In the genomic region with DNA sequence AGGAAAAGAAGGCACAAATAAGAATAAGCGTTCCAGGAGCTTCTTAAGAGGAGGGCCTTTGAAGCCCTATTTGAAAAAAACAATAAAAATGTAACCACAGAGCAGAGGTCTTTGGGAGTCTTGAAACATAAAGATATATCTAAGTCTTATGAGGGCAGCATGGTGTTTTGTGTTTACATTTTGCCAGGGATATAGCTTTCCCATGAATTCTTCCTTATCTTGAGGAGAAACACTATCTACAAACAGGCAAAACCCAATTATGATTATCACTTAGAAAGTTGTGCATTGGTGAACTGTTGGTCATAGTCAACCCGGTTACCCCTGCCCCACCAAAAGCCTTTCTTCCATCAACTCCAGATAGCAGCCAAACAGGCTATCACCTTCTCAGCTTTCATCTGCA, we compare ENCODE assay signal across 25 cellular contexts. TPM values are rescaled to one million over a fixed set of nuclear protein-coding genes. Genes with fewer than 3 reads are reported as not detected.
DNase-seq lines count a peak whose midpoint lies in the region; ATAC-seq, FAIRE-seq and TF ChIP-seq lines count a peak whose summit lies in the region.
"Had no signal": no experiment of that assay in that cellular context is flagged by ENCODE, and none has a peak within 500 bp of the region (broad histone marks: within the 10 kb centered on the region; RNA-seq: fewer than 3 reads in every experiment).

No MANE protein-coding gene starts in this region.

- H4K20me1 ChIP-seq in HepG2 (ENCODE audit: insufficient read depth, low read length): no peaks in the 10 kb centered on the region

- DNase-seq in HepG2 (ENCODE audit: low spot score) (no peak), right lobe of liver (no peak), fibroblast of villous mesenchyme (ENCODE audit: low read depth) (peak; percentile 97), osteocyte (ENCODE audit: extremely low spot score, unreplicated experiment) (no peak)
- DNase-seq in activated CD4-positive, alpha-beta T cell treated with anti-CD3 and anti-CD28 coated beads for 36 hours: no peak
- no peak for DNase-seq in activated naive CD8-positive, alpha-beta T cell treated with anti-CD3 and anti-CD28 coated beads for 36 hours
- DNase-seq: ACHN; CD8-positive, alpha-beta memory T cell; DMS 273 treated with DMSO at 0.1 percent for 48 hours; DMS79 treated with DMSO at 0.1 percent for 48 hours; GF-D8; KG1; MM.1S; NCI-H2029; NCI-H69; Right ventricle myocardium superior; RPMI8226 had no signal

- H3K9me3 ChIP-seq in HepG2 (ENCODE audit: low read length): no peaks in the 10 kb centered on the region
- no peaks in the 10 kb centered on the region for H3K9me3 ChIP-seq in right lobe of liver
- H3K9me3 ChIP-seq: BE2C, SJSA1 had no signal

- no peak for TF ChIP-seq RAD21 in HepG2 (CRISPR knock-in tag; IDR thresholded peaks at IDR 0.05)

- H3K4me2 ChIP-seq in HepG2 (ENCODE audit: low read depth, low read length): no peak overlapping the region

- peak; percentile 12 for FAIRE-seq in HepG2 (lab: Jason Lieb, UNC)
- FAIRE-seq: GM12891, HTR-8/SVneo had no signal

- ATAC-seq in HepG2: no peak
- ATAC-seq in right lobe of liver: no peak
- no peak for ATAC-seq in activated CD4-positive, alpha-beta T cell treated with anti-CD3 and anti-CD28 coated beads for 36 hours
- ATAC-seq in HG03432 (IDR thresholded peaks at IDR 0.05; ENCODE audit: unreplicated experiment): no peak
- ATAC-seq: HCT116 had no signal

- POLR2A ChIA-PET in HepG2 (lab: Yijun Ruan, JAX): no interaction called here
- POLR2A ChIA-PET in activated CD4-positive, alpha-beta T cell treated with anti-CD3 and anti-CD28 coated beads for 36 hours (lab: Charles Lee): no interaction called here

- intact Hi-C loops in HepG2 (cut with micrococcal nuclease; ENCODE audit: unreplicated experiment) (no loop called here), right lobe of liver (cut with DNase I) (no loop called here)
- intact Hi-C loops in activated CD4-positive, alpha-beta T cell treated with anti-CD3 and anti-CD28 coated beads for 36 hours (cut with DNase I, micrococcal nuclease): no loop called here

- H3K27ac ChIP-seq in HepG2 (ENCODE audit: extremely low read length, insufficient read depth, low read length) (no peak overlapping the region), right lobe of liver (no peak overlapping the region)
- H3K27ac ChIP-seq: 22Rv1, SJSA1 had no signal

- CTCF ChIA-PET in HepG2 (lab: Yijun Ruan, JAX; ENCODE audit: low intra/inter-chr PET ratio, low total read pairs): no interaction called here
- CTCF ChIA-PET in activated CD4-positive, alpha-beta T cell treated with anti-CD3 and anti-CD28 coated beads for 36 hours (lab: Charles Lee): no interaction called here

- in situ Hi-C loops in HepG2 (cut with HindIII; ENCODE audit: extremely low pct_ligation_motif_present, low pct_unique_long_range_greater_than_20kb): no loop called here

- H3K4me1 ChIP-seq in HepG2 (ENCODE audit: insufficient read depth, low read length): peaks cover 38% of the 10 kb centered on the region
- no peaks in the 10 kb centered on the region for H3K4me1 ChIP-seq in right lobe of liver

- H3K9ac ChIP-seq in HepG2 (ENCODE audit: insufficient read depth, low read depth, low read length): no peak overlapping the region

- H3K9me3 Mint-ChIP-seq in osteocyte (ENCODE audit: unreplicated experiment): no peaks in the 10 kb centered on the region
- no peaks in the 10 kb centered on the region for H3K9me3 Mint-ChIP-seq in activated CD4-positive, alpha-beta T cell treated with anti-CD3 and anti-CD28 coated beads for 36 hours (ENCODE audit: low read depth)
- no peaks in the 10 kb centered on the region for H3K9me3 Mint-ChIP-seq in activated naive CD8-positive, alpha-beta T cell treated with anti-CD3 and anti-CD28 coated beads for 36 hours

- peak overlapping the region; percentile 9 for H3K27ac Mint-ChIP-seq in osteocyte (ENCODE audit: unreplicated experiment)
- no peak overlapping the region for H3K27ac Mint-ChIP-seq in activated CD4-positive, alpha-beta T cell treated with anti-CD3 and anti-CD28 coated beads for 36 hours
- H3K27ac Mint-ChIP-seq in activated naive CD8-positive, alpha-beta T cell treated with anti-CD3 and anti-CD28 coated beads for 36 hours: no peak overlapping the region
- H3K27ac Mint-ChIP-seq: CD14-positive monocyte; CD8-positive, alpha-beta memory T cell had no signal

- H2AFZ ChIP-seq in HepG2 (ENCODE audit: low read length): no peak overlapping the region

- 69% methylated on average over 2 of the region's 2 CpGs for WGBS in HepG2 (ENCODE audit: low lambda C conversion rate)
- WGBS in right lobe of liver (ENCODE audit: insufficient coverage, low coverage, low lambda C conversion rate, missing lambda C conversion rate): 58% methylated on average over 2 of the region's 2 CpGs

- no peak overlapping the region for H3K4me3 Mint-ChIP-seq in osteocyte (ENCODE audit: unreplicated experiment)
- H3K4me3 Mint-ChIP-seq in activated CD4-positive, alpha-beta T cell treated with anti-CD3 and anti-CD28 coated beads for 36 hours: no peak overlapping the region
- no peak overlapping the region for H3K4me3 Mint-ChIP-seq in activated naive CD8-positive, alpha-beta T cell treated with anti-CD3 and anti-CD28 coated beads for 36 hours
- H3K4me3 Mint-ChIP-seq: CD14-positive monocyte; CD8-positive, alpha-beta memory T cell had no signal

- H3K27me3 ChIP-seq in HepG2 (ENCODE audit: control insufficient read depth in 1 of 2, insufficient read depth in 2 of 2, low read length in 2 of 2) (no peaks in the 10 kb centered on the region), right lobe of liver (no peaks in the 10 kb centered on the region)
- H3K27me3 ChIP-seq: BE2C, SJSA1 had no signal

- H3K4me3 ChIP-seq in HepG2 (replicated peaks in 1 of 3; ENCODE audit: insufficient read depth in 1 of 3, low read depth in 2 of 3, low read length in 3 of 3) (no peak overlapping the region), right lobe of liver (no peak overlapping the region), fibroblast of villous mesenchyme (ENCODE audit: low read depth, low read length) (no peak overlapping the region)
- H3K4me3 ChIP-seq: SJSA1 had no signal

- H3K36me3 ChIP-seq in HepG2 (replicated peaks in 1 of 2; ENCODE audit: control insufficient read depth in 1 of 2, insufficient read depth in 2 of 2, low read length in 2 of 2): no peaks in the 10 kb centered on the region
- H3K36me3 ChIP-seq in right lobe of liver: no peaks in the 10 kb centered on the region
- H3K36me3 ChIP-seq: BE2C, SJSA1 had no signal

- no peak for TF ChIP-seq CTCF in HepG2 (CRISPR knock-in tag; IDR thresholded peaks at IDR 0.05)
- no peak for TF ChIP-seq CTCF in right lobe of liver (IDR thresholded peaks at IDR 0.05)
- no peak for TF ChIP-seq CTCF in fibroblast of villous mesenchyme (IDR thresholded peaks at IDR 0.05; ENCODE audit: insufficient read depth, low read depth, low read length)
- TF ChIP-seq CTCF in osteocyte (IDR thresholded peaks at IDR 0.05): no peak

- no peaks in the 10 kb centered on the region for H3K79me2 ChIP-seq in HepG2 (ENCODE audit: insufficient read depth, low read length)

- peaks cover 25% of the 10 kb centered on the region for H3K4me1 Mint-ChIP-seq in osteocyte (ENCODE audit: unreplicated experiment)
- no peaks in the 10 kb centered on the region for H3K4me1 Mint-ChIP-seq in activated CD4-positive, alpha-beta T cell treated with anti-CD3 and anti-CD28 coated beads for 36 hours
- no peaks in the 10 kb centered on the region for H3K4me1 Mint-ChIP-seq in activated naive CD8-positive, alpha-beta T cell treated with anti-CD3 and anti-CD28 coated beads for 36 hours
- H3K4me1 Mint-ChIP-seq: CD14-positive monocyte; CD8-positive, alpha-beta memory T cell had no signal

- no peak for TF ChIP-seq POLR2A in HepG2 (IDR thresholded peaks at IDR 0.05; ENCODE audit: insufficient read depth in 1 of 2, low read depth in 2 of 2, low read length in 2 of 2)
- no peak for TF ChIP-seq POLR2A in right lobe of liver (IDR thresholded peaks at IDR 0.05)

- H3K36me3 Mint-ChIP-seq in osteocyte (ENCODE audit: unreplicated experiment): peaks cover 2% of the 10 kb centered on the region
- no peaks in the 10 kb centered on the region for H3K36me3 Mint-ChIP-seq in activated CD4-positive, alpha-beta T cell treated with anti-CD3 and anti-CD28 coated beads for 36 hours (ENCODE audit: low read depth)
- no peaks in the 10 kb centered on the region for H3K36me3 Mint-ChIP-seq in activated naive CD8-positive, alpha-beta T cell treated with anti-CD3 and anti-CD28 coated beads for 36 hours
- H3K36me3 Mint-ChIP-seq: CD14-positive monocyte; CD8-positive, alpha-beta memory T cell had no signal

- TF ChIP-seq EP300 in HepG2 (IDR thresholded peaks at IDR 0.05; ENCODE audit: low read depth in 2 of 2, low read length in 2 of 2) (no peak), HepG2 (CRISPR knock-in tag; IDR thresholded peaks at IDR 0.05; ENCODE audit: borderline replicate concordance) (no peak)

- no peaks in the 10 kb centered on the region for H3K27me3 Mint-ChIP-seq in osteocyte (ENCODE audit: unreplicated experiment)
- H3K27me3 Mint-ChIP-seq in activated CD4-positive, alpha-beta T cell treated with anti-CD3 and anti-CD28 coated beads for 36 hours: peaks cover 15% of the 10 kb centered on the region
- H3K27me3 Mint-ChIP-seq in activated naive CD8-positive, alpha-beta T cell treated with anti-CD3 and anti-CD28 coated beads for 36 hours: peaks cover 10% of the 10 kb centered on the region

- no TSS peak for BruUV-seq in HepG2 (replicated peaks; lab: Mats Ljungman, UMichigan)

RNA-seq across cellular contexts. Expression of gene LHFPL2, which starts 23.6 kb away (rescaled TPM):
- total RNA-seq in HepG2 (2016; rRNA removed; fragmentation: Illumina TruSeq; extraction: Trizol): 20.0 TPM in 2 replicates
- 9.3 and 10.4 TPM in 2 replicates for total RNA-seq in HepG2 (2016; cell fraction: cytosol; rRNA removed; fragmentation: Illumina TruSeq; extraction: Trizol; ENCODE audit: low read depth)
- 18.6 and 20.5 TPM in 2 replicates for total RNA-seq in HepG2 (2016; cell fraction: insoluble cytoplasmic fraction; rRNA removed; fragmentation: Illumina TruSeq; extraction: Trizol)
- 15.5 and 16.5 TPM in 2 replicates for total RNA-seq in HepG2 (2016; cell fraction: membrane; rRNA removed; fragmentation: Illumina TruSeq; extraction: Trizol)
- total RNA-seq in HepG2 (2016; cell fraction: nucleus; rRNA removed; fragmentation: Illumina TruSeq; extraction: Trizol): 29.5 and 30.3 TPM in 2 replicates
- 6.0 and 6.3 TPM in 2 replicates for polyA plus RNA-seq in HepG2 (2011; rRNA removed)
- polyA plus RNA-seq in HepG2 (2011; cell fraction: cytosol; rRNA removed): 4.6 and 6.5 TPM in 2 replicates
- polyA plus RNA-seq in HepG2 (2011; cell fraction: nucleus; rRNA removed): 8.6 and 9.9 TPM in 2 replicates
- 9.2 and 12.5 TPM in 2 replicates for polyA plus RNA-seq in HepG2 (2012)
- polyA plus RNA-seq in HepG2 (2016; cell fraction: cytosol; fragmentation: Illumina TruSeq; extraction: Trizol; ENCODE audit: low read depth): 1.4 and 1.7 TPM in 2 replicates
- polyA plus RNA-seq in HepG2 (2016; cell fraction: insoluble cytoplasmic fraction; fragmentation: Illumina TruSeq; extraction: Trizol; ENCODE audit: low read depth): 12.6 and 13.6 TPM in 2 replicates
- 5.8 and 5.9 TPM in 2 replicates for polyA plus RNA-seq in HepG2 (2016; cell fraction: membrane; fragmentation: Illumina TruSeq; extraction: Trizol; ENCODE audit: low read depth)
- polyA plus RNA-seq in HepG2 (2016; cell fraction: nucleus; fragmentation: Illumina TruSeq; extraction: Trizol; ENCODE audit: insufficient read depth, low read depth): 26.4 and 29.4 TPM in 2 replicates
- polyA minus RNA-seq in HepG2 (2011; rRNA and poly(A)+ RNA removed; ENCODE audit: low replicate concordance): 9.6 and 24.5 TPM in 2 replicates
- polyA minus RNA-seq in HepG2 (2011; cell fraction: cytosol; rRNA and poly(A)+ RNA removed): 13.1 and 14.4 TPM in 2 replicates
- polyA minus RNA-seq in HepG2 (2011; cell fraction: nucleus; rRNA and poly(A)+ RNA removed): 23.7 and 26.4 TPM in 2 replicates
- total RNA-seq in right lobe of liver: 10 to 100 TPM in 1 of 6 experiments, 1 to 10 TPM in 5; 2.6 to 11.8 (median 4.3) TPM
- 35.0 and 44.1 TPM in 2 replicates for total RNA-seq in fibroblast of villous mesenchyme
- total RNA-seq in osteocyte: 110 and 113 TPM in 2 replicates
- total RNA-seq in activated CD4-positive, alpha-beta T cell treated with anti-CD3 and anti-CD28 coated beads for 36 hours: under 1 TPM; 0.14 to 0.21 TPM
- under 1 TPM; 0.12 to 0.40 TPM for total RNA-seq in activated naive CD8-positive, alpha-beta T cell treated with anti-CD3 and anti-CD28 coated beads for 36 hours
